9 cellular contexts compared by ENCODE assay signal in genomic region chr4:86939737-86940141, GRCh38. TPM values are rescaled to one million over a fixed set of nuclear protein-coding genes. Genes with fewer than 3 reads are reported as not detected.
DNase-seq lines count a peak whose midpoint lies in the region; ATAC-seq, FAIRE-seq and TF ChIP-seq lines count a peak whose summit lies in the region.
"Had no signal": no experiment of that assay in that cellular context is flagged by ENCODE, and none has a peak within 500 bp of the region (broad histone marks: within the 10 kb centered on the region; RNA-seq: fewer than 3 reads in every experiment).

No MANE protein-coding gene starts in this region.

- H3K36me3 ChIP-seq in upper lobe of right lung (no peaks in the 10 kb centered on the region), trophoblast cell (ENCODE audit: control insufficient read depth in 1 of 2, insufficient read depth in 2 of 2, low read length in 2 of 2) (no peaks in the 10 kb centered on the region)

- H3K9me3 ChIP-seq in upper lobe of right lung (no peaks in the 10 kb centered on the region), trophoblast cell (ENCODE audit: insufficient read depth, low read depth, low read length) (peaks cover 2% of the 10 kb centered on the region)

- no peak overlapping the region for H2BK12ac ChIP-seq in trophoblast cell (ENCODE audit: low read length)

- no peak overlapping the region for H3K4me2 ChIP-seq in trophoblast cell (ENCODE audit: low read length)

- peak overlapping the region; percentile 51 for H3K4me3 Mint-ChIP-seq in effector memory CD8-positive, alpha-beta T cell

- H3K27ac ChIP-seq in upper lobe of right lung (peak overlapping the region; percentile 64), trophoblast cell (ENCODE audit: low read depth, low read length) (no peak overlapping the region)

- H2AFZ ChIP-seq in trophoblast cell (ENCODE audit: insufficient read depth, low read length, poor library complexity): no peak overlapping the region

- no peaks in the 10 kb centered on the region for H3K27me3 Mint-ChIP-seq in effector memory CD8-positive, alpha-beta T cell

- H2BK120ac ChIP-seq in trophoblast cell (ENCODE audit: insufficient read depth, low read length, poor library complexity): no peak overlapping the region

- peaks cover 8% of the 10 kb centered on the region for H3K79me1 ChIP-seq in trophoblast cell (ENCODE audit: low read length)

- H2AK5ac ChIP-seq in trophoblast cell (ENCODE audit: low read length): no peak overlapping the region

- no peak overlapping the region for H4K8ac ChIP-seq in trophoblast cell (ENCODE audit: low read depth, low read length)

- no peaks in the 10 kb centered on the region for H3K9me3 Mint-ChIP-seq in effector memory CD8-positive, alpha-beta T cell

- H4K12ac ChIP-seq in trophoblast cell (ENCODE audit: low read depth, low read length): no peak overlapping the region

- peak; percentile 65 for TF ChIP-seq POLR2A in GM12891 (IDR thresholded peaks at IDR 0.05; ENCODE audit: low read depth, low read length)

- H3K27me3 ChIP-seq in upper lobe of right lung: no peaks in the 10 kb centered on the region
- no peaks in the 10 kb centered on the region for H3K27me3 ChIP-seq in trophoblast cell (ENCODE audit: insufficient read depth, low read length)

- no peak overlapping the region for H3K9ac ChIP-seq in trophoblast cell (ENCODE audit: low read length)

- H3K18ac ChIP-seq in trophoblast cell (ENCODE audit: low read length): no peak overlapping the region

- peaks cover 5% of the 10 kb centered on the region for H3K79me2 ChIP-seq in trophoblast cell (ENCODE audit: control insufficient read depth, insufficient read depth, low read length, poor library complexity)

- H3K4me1 ChIP-seq in upper lobe of right lung: peaks cover 39% of the 10 kb centered on the region
- H3K4me1 ChIP-seq in trophoblast cell (ENCODE audit: control insufficient read depth in 1 of 2, insufficient read depth in 2 of 2, low read length in 2 of 2): peaks cover 0 to 2% of the 10 kb centered on the region in 2 experiments

- H3K27ac Mint-ChIP-seq in effector memory CD8-positive, alpha-beta T cell: peak overlapping the region; percentile 81 to 88

- no peak overlapping the region for H3K23ac ChIP-seq in trophoblast cell (ENCODE audit: low read length)

- DNase-seq in GM12891 (ENCODE audit: insufficient read length, low spot score) (peak; percentile 36), upper lobe of right lung (no peak), dermis blood vessel endothelial cell (no peak), trophoblast cell (no peak), kidney tubule cell (ENCODE audit: low spot score) (no peak)
- peak in 2 of 3 experiments; percentile 4 for DNase-seq in effector memory CD8-positive, alpha-beta T cell

- H3K36me3 Mint-ChIP-seq in effector memory CD8-positive, alpha-beta T cell (ENCODE audit: insufficient read depth): peaks cover 10% of the 10 kb centered on the region

- H3K4me1 Mint-ChIP-seq in effector memory CD8-positive, alpha-beta T cell (ENCODE audit: low read depth in 2 of 2): peaks cover 43 to 53% of the 10 kb centered on the region in 2 donors

- H3K4ac ChIP-seq in trophoblast cell (ENCODE audit: low read depth, low read length): no peak overlapping the region

- no peak for TF ChIP-seq CTCF in upper lobe of right lung (IDR thresholded peaks at IDR 0.05)

- WGBS in trophoblast cell (ENCODE audit: extremely low coverage, insufficient coverage, insufficient read length): no CpG with 5 or more reads among the region's 5 CpGs

- no peak overlapping the region for H3K4me3 ChIP-seq in upper lobe of right lung
- no peak overlapping the region for H3K4me3 ChIP-seq in trophoblast cell (ENCODE audit: low read depth, low read length)

- intact Hi-C loops in upper lobe of right lung (cut with DNase I): loop anchor here (10.0 kb wide), 1 partner anchor 65 kb away; no protein-coding TSS in a partner anchor

- peak; percentile 56 for ATAC-seq in GM21447 (IDR thresholded peaks at IDR 0.05; ENCODE audit: unreplicated experiment)
- peak; percentile 73 for ATAC-seq in HG03575 (IDR thresholded peaks at IDR 0.05; ENCODE audit: extremely low read depth, insufficient number of reproducible peaks, low FRiP score, unreplicated experiment)
- ATAC-seq in effector memory CD8-positive, alpha-beta T cell (replicated peaks): peak; percentile 5
- ATAC-seq in upper lobe of right lung: no peak

- H2BK5ac ChIP-seq in trophoblast cell (ENCODE audit: low read depth, low read length, poor library complexity): no peak overlapping the region

- FAIRE-seq in GM12891 (lab: Jason Lieb, UNC): peak; percentile 94
- FAIRE-seq: endometrium had no signal

- no peak overlapping the region for H3K14ac ChIP-seq in trophoblast cell (ENCODE audit: low read length)

- H4K91ac ChIP-seq in trophoblast cell (ENCODE audit: low read depth, low read length): no peak overlapping the region

TF ChIP-seq in GM12891, 5 proteins besides CTCF, POLR2A, EP300 and RAD21:
- no peak for TF ChIP-seq SPI1 (IDR thresholded peaks at IDR 0.05; ENCODE audit: low read depth, low read length)
- no peak for TF ChIP-seq PAX5 (IDR thresholded peaks at IDR 0.05; ENCODE audit: insufficient read depth, low read length, severe bottlenecking)
- TF ChIP-seq POU2F2 (IDR thresholded peaks at IDR 0.05; ENCODE audit: low read depth, low read length): peak; percentile 99
- TF ChIP-seq POLR2AphosphoS5 (IDR thresholded peaks at IDR 0.05; ENCODE audit: low read depth, low read length): peak; percentile 24; the same call in 1 of the 2 replicates
- TF ChIP-seq TAF1 (IDR thresholded peaks at IDR 0.05; ENCODE audit: low read depth, low read length): no peak

RNA-seq across cellular contexts. Expression of gene AFF1, which starts 4.9 kb away (rescaled TPM):
- 17.2 TPM for polyA plus RNA-seq in GM12891 (2012; ENCODE audit: low read depth, missing spikeins)
- total RNA-seq in upper lobe of right lung (103 TPM), dermis blood vessel endothelial cell (31.0 and 39.4 TPM in 2 replicates)
- 55.5 and 56.1 TPM in 2 replicates for polyA plus RNA-seq in trophoblast cell (2013)

RNA-seq across cellular contexts. Expression of gene C4orf36, which starts 47.5 kb away (rescaled TPM):
- polyA plus RNA-seq in GM12891 (2012; ENCODE audit: low read depth, missing spikeins): not detected
- 2.3 TPM for total RNA-seq in upper lobe of right lung
- under 0.01 and 0.33 TPM in 2 replicates for total RNA-seq in dermis blood vessel endothelial cell
- polyA plus RNA-seq in trophoblast cell (2013): 0.68 and 0.76 TPM in 2 replicates

Comparison
In these comparisons a context has a peak if more than half of its experiments do, and no peak if none do; other contexts are left out.
1. DNase-seq: peak in GM12891 (single experiment) and effector memory CD8-positive, alpha-beta T cell (2 of 3); none in upper lobe of right lung (single experiment), dermis blood vessel endothelial cell (single experiment), trophoblast cell (0 of 2) and kidney tubule cell (single experiment).